ENCODE assay signal across 26 cellular contexts in the genomic region with DNA sequence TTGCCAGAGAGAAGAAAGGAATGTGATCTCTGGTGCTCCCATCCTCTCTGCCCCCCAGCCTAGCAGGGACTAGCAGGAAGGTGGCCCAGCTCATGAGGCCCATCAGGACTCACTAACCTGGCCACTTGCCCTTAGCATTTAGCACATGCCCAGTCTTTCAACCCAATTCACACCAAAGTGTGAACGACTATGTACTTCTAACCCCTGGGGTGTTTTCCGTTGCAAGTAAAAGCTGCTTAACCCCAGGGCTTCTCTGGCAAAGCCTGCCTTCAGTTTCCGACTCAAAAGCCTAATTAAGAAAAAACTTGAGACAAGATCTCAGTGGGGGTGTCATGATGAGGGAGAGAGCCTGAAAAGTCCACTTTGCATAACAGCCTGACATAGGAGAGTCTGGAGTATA.
DNase-seq lines count a peak whose midpoint lies in the region; ATAC-seq and TF ChIP-seq lines count a peak whose summit lies in the region.
"Had no signal": no experiment of that assay in that cellular context is flagged by ENCODE, and none has a peak within 500 bp of the region (broad histone marks: within the 10 kb centered on the region; RNA-seq: fewer than 3 reads in every experiment).

No MANE protein-coding gene starts in this region.

- H3K79me2 ChIP-seq in mesendoderm (ENCODE audit: control insufficient read depth, insufficient read depth, low read length) (no peaks in the 10 kb centered on the region), neural progenitor cell (ENCODE audit: low read depth) (no peaks in the 10 kb centered on the region), hepatocyte (no peaks in the 10 kb centered on the region)

- no peak overlapping the region for H2AK5ac ChIP-seq in mesendoderm (ENCODE audit: low read length)

- H3K23ac ChIP-seq in mesendoderm (ENCODE audit: low read length): no peak overlapping the region

- no peak overlapping the region for H3K4ac ChIP-seq in mesendoderm (ENCODE audit: low read depth, low read length)

- no peaks in the 10 kb centered on the region for H4K20me1 ChIP-seq in neural progenitor cell (ENCODE audit: low read depth)
- H4K20me1 ChIP-seq in hepatocyte (ENCODE audit: insufficient read depth, poor library complexity, severe bottlenecking): no peaks in the 10 kb centered on the region
- H4K20me1 ChIP-seq: BLaER1 had no signal

- H3K4me2 ChIP-seq in mesendoderm (ENCODE audit: low read length) (no peak overlapping the region), neural progenitor cell (peak overlapping the region; percentile 8), hepatocyte (no peak overlapping the region)
- H3K4me2 ChIP-seq: A549, BLaER1 had no signal

- H3K4me3 ChIP-seq in A673 (ENCODE audit: low read depth, low read length, poor library complexity, severe bottlenecking): no peak overlapping the region
- H3K4me3 ChIP-seq in HEK293 (ENCODE audit: low read depth, low read length): no peak overlapping the region
- no peak overlapping the region for H3K4me3 ChIP-seq in mesendoderm (ENCODE audit: low read length)
- no peak overlapping the region for H3K4me3 ChIP-seq in neural progenitor cell
- no peak overlapping the region for H3K4me3 ChIP-seq in hepatocyte
- H3K4me3 ChIP-seq: A549, BLaER1 had no signal

- no peak overlapping the region for H3K9ac ChIP-seq in mesendoderm (ENCODE audit: low read length)
- no peak overlapping the region for H3K9ac ChIP-seq in neural progenitor cell
- H3K9ac ChIP-seq: BLaER1 had no signal

- H3K79me1 ChIP-seq in mesendoderm (ENCODE audit: low read length): no peaks in the 10 kb centered on the region

- no peak overlapping the region for H2BK120ac ChIP-seq in mesendoderm (ENCODE audit: low read depth, low read length)

- H3K9me3 ChIP-seq in A673 (ENCODE audit: low read depth, low read length, poor library complexity, severe bottlenecking) (no peaks in the 10 kb centered on the region), HEK293 (ENCODE audit: control insufficient read depth, insufficient read depth, low read depth, low read length) (no peaks in the 10 kb centered on the region), neural progenitor cell (ENCODE audit: low read depth) (no peaks in the 10 kb centered on the region), hepatocyte (ENCODE audit: low read depth) (no peaks in the 10 kb centered on the region)
- H3K9me3 ChIP-seq: A549, BE2C, BLaER1 had no signal

- no peaks in the 10 kb centered on the region for H3K27me3 ChIP-seq in A673 (replicated peaks; ENCODE audit: insufficient read depth, low read depth, low read length, poor library complexity)
- H3K27me3 ChIP-seq in mesendoderm (ENCODE audit: insufficient read depth, low read length, poor library complexity): no peaks in the 10 kb centered on the region
- H3K27me3 ChIP-seq in neural progenitor cell: no peaks in the 10 kb centered on the region
- H3K27me3 ChIP-seq in hepatocyte: no peaks in the 10 kb centered on the region
- H3K27me3 ChIP-seq: BE2C, BLaER1 had no signal

- peaks cover 38% of the 10 kb centered on the region for H3K4me1 Mint-ChIP-seq in neural progenitor cell
- H3K4me1 Mint-ChIP-seq in activated naive CD8-positive, alpha-beta T cell treated with anti-CD3 and anti-CD28 coated beads, Interleukin-2, amount 50 U/mL, for 24 hours: no peaks in the 10 kb centered on the region
- no peaks in the 10 kb centered on the region for H3K4me1 Mint-ChIP-seq in activated T-cell treated with anti-CD3 and anti-CD28 coated beads, Interleukin-2, amount 50 U/mL, for 4 hours (ENCODE audit: low read depth)
- H3K4me1 Mint-ChIP-seq: CD14-positive monocyte; CD4-positive, alpha-beta memory T cell; CD4-positive, CD25-positive, alpha-beta regulatory T cell; CD8-positive, alpha-beta memory T cell had no signal

- H3F3A ChIP-seq in neural progenitor cell (ENCODE audit: low read depth): peaks cover 15% of the 10 kb centered on the region

- H4K8ac ChIP-seq in mesendoderm (ENCODE audit: low read depth, low read length): no peak overlapping the region

- peaks cover 33% of the 10 kb centered on the region for H3K27me3 Mint-ChIP-seq in neural progenitor cell (ENCODE audit: insufficient read depth, low read depth)
- H3K27me3 Mint-ChIP-seq in activated naive CD8-positive, alpha-beta T cell treated with anti-CD3 and anti-CD28 coated beads, Interleukin-2, amount 50 U/mL, for 24 hours: no peaks in the 10 kb centered on the region
- peaks cover 5% of the 10 kb centered on the region for H3K27me3 Mint-ChIP-seq in activated T-cell treated with anti-CD3 and anti-CD28 coated beads, Interleukin-2, amount 50 U/mL, for 4 hours (ENCODE audit: low read depth)

- intact Hi-C loops in A673 (cut with micrococcal nuclease; ENCODE audit: unreplicated experiment): no loop called here

- no peak overlapping the region for H2AFZ ChIP-seq in neural progenitor cell (replicated peaks)
- no peak overlapping the region for H2AFZ ChIP-seq in hepatocyte

- no peak overlapping the region for H2BK15ac ChIP-seq in mesendoderm (replicated peaks; ENCODE audit: low read depth)

- no peak for TF ChIP-seq CTCF in A673 (conservative IDR thresholded peaks at IDR 0.05; ENCODE audit: low read depth, low read length)
- TF ChIP-seq CTCF in HEK293 (tag by site-specific recombination; IDR thresholded peaks at IDR 0.05): no peak
- TF ChIP-seq CTCF in neural progenitor cell (IDR thresholded peaks at IDR 0.05): no peak
- no peak for TF ChIP-seq CTCF in hepatocyte (IDR thresholded peaks at IDR 0.05; ENCODE audit: poor library complexity)

- H3K9me3 Mint-ChIP-seq in neural progenitor cell: peaks cover 15% of the 10 kb centered on the region
- no peaks in the 10 kb centered on the region for H3K9me3 Mint-ChIP-seq in activated naive CD8-positive, alpha-beta T cell treated with anti-CD3 and anti-CD28 coated beads, Interleukin-2, amount 50 U/mL, for 24 hours
- no peaks in the 10 kb centered on the region for H3K9me3 Mint-ChIP-seq in activated T-cell treated with anti-CD3 and anti-CD28 coated beads, Interleukin-2, amount 50 U/mL, for 4 hours

- H3K36me3 Mint-ChIP-seq in neural progenitor cell: no peaks in the 10 kb centered on the region
- H3K36me3 Mint-ChIP-seq in activated naive CD8-positive, alpha-beta T cell treated with anti-CD3 and anti-CD28 coated beads, Interleukin-2, amount 50 U/mL, for 24 hours (ENCODE audit: low read depth): no peaks in the 10 kb centered on the region
- no peaks in the 10 kb centered on the region for H3K36me3 Mint-ChIP-seq in activated T-cell treated with anti-CD3 and anti-CD28 coated beads, Interleukin-2, amount 50 U/mL, for 4 hours (ENCODE audit: insufficient read depth)
- H3K36me3 Mint-ChIP-seq: CD14-positive monocyte; CD4-positive, alpha-beta memory T cell; CD4-positive, CD25-positive, alpha-beta regulatory T cell had no signal

- no peak overlapping the region for H2BK5ac ChIP-seq in mesendoderm (ENCODE audit: low read length)

- CTCF ChIA-PET in A673 (lab: Charles Lee) (no interaction called here), HEK293 (lab: Yijun Ruan, JAX) (no interaction called here)

- H3K9me2 ChIP-seq in hepatocyte (replicated peaks; ENCODE audit: insufficient read depth): no peaks in the 10 kb centered on the region

- peak overlapping the region; percentile 35 for H3K56ac ChIP-seq in mesendoderm (ENCODE audit: low read length)

- DNase-seq in A673 (ENCODE audit: low spot score) (peak; percentile 45), mesendoderm (peak; percentile 94), neural progenitor cell (ENCODE audit: low spot score) (peak; percentile 47), hepatocyte (ENCODE audit: low spot score) (no peak)
- no peak for DNase-seq in activated naive CD8-positive, alpha-beta T cell treated with anti-CD3 and anti-CD28 coated beads, Interleukin-2, amount 50 U/mL, for 24 hours
- no peak for DNase-seq in activated T-cell treated with anti-CD3 and anti-CD28 coated beads, Interleukin-2, amount 50 U/mL, for 4 hours
- DNase-seq: ACHN; BE2C; C1 segment of cervical spinal cord; CD4-positive, alpha-beta memory T cell; CD4-positive, CD25-positive, alpha-beta regulatory T cell; CD8-positive, alpha-beta memory T cell; COR-L47; DMS 273 treated with DMSO at 0.1 percent for 48 hours; DMS153; DMS53; DMS79; DND-41; EL; GF-D8 had no signal

- H3K4me3 Mint-ChIP-seq in neural progenitor cell: no peak overlapping the region
- H3K4me3 Mint-ChIP-seq in activated naive CD8-positive, alpha-beta T cell treated with anti-CD3 and anti-CD28 coated beads, Interleukin-2, amount 50 U/mL, for 24 hours: no peak overlapping the region
- H3K4me3 Mint-ChIP-seq in activated T-cell treated with anti-CD3 and anti-CD28 coated beads, Interleukin-2, amount 50 U/mL, for 4 hours: no peak overlapping the region
- H3K4me3 Mint-ChIP-seq: CD14-positive monocyte; CD4-positive, alpha-beta memory T cell; CD4-positive, CD25-positive, alpha-beta regulatory T cell; CD8-positive, alpha-beta memory T cell had no signal

- WGBS in mesendoderm (ENCODE audit: extremely low coverage, insufficient coverage, low lambda C conversion rate): no CpG with 5 or more reads among the region's 3 CpGs
- WGBS in hepatocyte (ENCODE audit: low lambda C conversion rate, missing lambda C conversion rate): 50% methylated on average over 3 of the region's 3 CpGs

- H3K27ac ChIP-seq in A673 (ENCODE audit: low read depth, low read length, poor library complexity, severe bottlenecking) (no peak overlapping the region), HEK293 (ENCODE audit: extremely low read depth, low read depth, low read length) (no peak overlapping the region), mesendoderm (ENCODE audit: low read depth, low read length) (no peak overlapping the region), neural progenitor cell (no peak overlapping the region), hepatocyte (no peak overlapping the region)
- H3K27ac ChIP-seq: 22Rv1, A549, BLaER1 had no signal

- peaks cover 2% of the 10 kb centered on the region for H3K4me1 ChIP-seq in A673 (ENCODE audit: insufficient read depth, low read length, poor library complexity, severe bottlenecking)
- H3K4me1 ChIP-seq in HEK293 (ENCODE audit: control insufficient read depth, insufficient read depth, low read length): no peaks in the 10 kb centered on the region
- peaks cover 22% of the 10 kb centered on the region for H3K4me1 ChIP-seq in mesendoderm (ENCODE audit: control insufficient read depth, low read depth, low read length)
- peaks cover 20% of the 10 kb centered on the region for H3K4me1 ChIP-seq in neural progenitor cell
- peaks cover 5% of the 10 kb centered on the region for H3K4me1 ChIP-seq in hepatocyte (ENCODE audit: insufficient read depth)
- H3K4me1 ChIP-seq: BE2C had no signal

- POLR2A ChIA-PET in A673 (lab: Charles Lee; ENCODE audit: low non-redundant PET) (no interaction called here), HEK293 (lab: Yijun Ruan, JAX) (no interaction called here)

- no peak overlapping the region for H3K18ac ChIP-seq in mesendoderm (ENCODE audit: low read length)

- H3K36me3 ChIP-seq in A673 (ENCODE audit: insufficient read depth, low read length, poor library complexity, severe bottlenecking) (no peaks in the 10 kb centered on the region), HEK293 (ENCODE audit: control insufficient read depth in 2 of 2, insufficient read depth in 1 of 2, low read length in 2 of 2) (no peaks in the 10 kb centered on the region), mesendoderm (ENCODE audit: control insufficient read depth, insufficient read depth, low read length) (no peaks in the 10 kb centered on the region), neural progenitor cell (no peaks in the 10 kb centered on the region), hepatocyte (replicated peaks; ENCODE audit: insufficient read depth, low read depth) (no peaks in the 10 kb centered on the region)
- H3K36me3 ChIP-seq: BE2C, BLaER1 had no signal

- ATAC-seq in activated naive CD8-positive, alpha-beta T cell treated with anti-CD3 and anti-CD28 coated beads, Interleukin-2, amount 50 U/mL, for 24 hours: no peak
- no peak for ATAC-seq in HG03095 (IDR thresholded peaks at IDR 0.05; ENCODE audit: unreplicated experiment)
- ATAC-seq in activated T-cell treated with anti-CD3 and anti-CD28 coated beads, Interleukin-2, amount 50 U/mL, for 4 hours: no peak
- ATAC-seq: A549 had no signal

- H3K27ac Mint-ChIP-seq in neural progenitor cell: peak overlapping the region; percentile 51
- H3K27ac Mint-ChIP-seq in activated naive CD8-positive, alpha-beta T cell treated with anti-CD3 and anti-CD28 coated beads, Interleukin-2, amount 50 U/mL, for 24 hours: no peak overlapping the region
- H3K27ac Mint-ChIP-seq: CD14-positive monocyte; CD4-positive, alpha-beta memory T cell; CD4-positive, CD25-positive, alpha-beta regulatory T cell; CD8-positive, alpha-beta memory T cell had no signal

- H4K5ac ChIP-seq in mesendoderm (ENCODE audit: low read length): no peak overlapping the region

- no TSS peak for BruUV-seq in A673 (replicated peaks; lab: Mats Ljungman, UMichigan)

Comparison
In these comparisons a context has a peak if more than half of its experiments do, and no peak if none do; other contexts are left out.
1. DNase-seq: peak in A673 (single experiment), mesendoderm (single experiment) and neural progenitor cell (single experiment); none in hepatocyte (single experiment), activated naive CD8-positive, alpha-beta T cell treated with anti-CD3 and anti-CD28 coated beads, Interleukin-2, amount 50 U/mL, for 24 hours (single experiment) and activated T-cell treated with anti-CD3 and anti-CD28 coated beads, Interleukin-2, amount 50 U/mL, for 4 hours (single experiment).